Comparison of ENCODE assay signal across 21 cellular contexts in genomic region chr1:11124965-11125364, GRCh38.
"Had no signal": no experiment of that assay in that cellular context is flagged by ENCODE, and none has a peak within 500 bp of the region (broad histone marks: within the 10 kb centered on the region; RNA-seq: fewer than 3 reads in every experiment).

No MANE protein-coding gene starts in this region.

- H3K27me3 Mint-ChIP-seq: activated CD4-positive, alpha-beta memory T cell treated with anti-CD3 and anti-CD28 coated beads for 36 hours; activated CD4-positive, alpha-beta T cell treated with anti-CD3 and anti-CD28 coated beads, Interleukin-2, amount 10 ng/mL, durations not matched to agents 7 days and 5 days; activated naive CD4-positive, alpha-beta T cell treated with anti-CD3 and anti-CD28 coated beads, Interleukin-2, amount 50 U/mL, for 24 hours had no signal

- ATAC-seq: body of pancreas, Panc1 had no signal

- H3K9me3 Mint-ChIP-seq: activated CD4-positive, alpha-beta memory T cell treated with anti-CD3 and anti-CD28 coated beads for 36 hours; activated CD4-positive, alpha-beta T cell treated with anti-CD3 and anti-CD28 coated beads, Interleukin-2, amount 10 ng/mL, durations not matched to agents 7 days and 5 days; activated naive CD4-positive, alpha-beta T cell treated with anti-CD3 and anti-CD28 coated beads, Interleukin-2, amount 50 U/mL, for 24 hours; T-helper 1 cell treated with Interleukin-12 subunit alpha and Interleukin-12 subunit beta and Interleukin-4 antibody, amounts not matched to agents 30 μg/mL and 1 μg/mL, for 36 hours; T-helper 2 cell treated with Interferon-gamma antibody and Interleukin-4, amounts not matched to agents 5 μg/mL and 100 μg/mL, for 36 hours had no signal

- DNase-seq: activated CD4-positive, alpha-beta memory T cell treated with anti-CD3 and anti-CD28 coated beads for 36 hours; activated CD4-positive, alpha-beta T cell treated with anti-CD3 and anti-CD28 coated beads, Interleukin-2, amount 10 ng/mL, durations not matched to agents 7 days and 5 days; activated gamma-delta T cell treated with Interleukin-2 at 50 U/mL for 16 hours; activated T-cell treated with anti-CD3 and anti-CD28 coated beads, Interleukin-2, amount 50 U/mL, for 48 hours; adrenal gland; body of pancreas; Kasumi-1; KG1; MG63; NCI-H1048; NCI-H1436 treated with DMSO at 0.1 percent for 48 hours; NCI-H1694 treated with DMSO at 0.1 percent for 48 hours; NCI-H2029; NCI-H345; NCI-H524 treated with DMSO at 0.1 percent for 48 hours; SHP77; SK-N-SH had no signal

- H3K27ac Mint-ChIP-seq: activated CD4-positive, alpha-beta memory T cell treated with anti-CD3 and anti-CD28 coated beads for 36 hours; activated CD4-positive, alpha-beta T cell treated with anti-CD3 and anti-CD28 coated beads, Interleukin-2, amount 10 ng/mL, durations not matched to agents 7 days and 5 days; activated naive CD4-positive, alpha-beta T cell treated with anti-CD3 and anti-CD28 coated beads, Interleukin-2, amount 50 U/mL, for 24 hours; T-helper 1 cell treated with Interleukin-12 subunit alpha and Interleukin-12 subunit beta and Interleukin-4 antibody, amounts not matched to agents 30 μg/mL and 1 μg/mL, for 36 hours; T-helper 2 cell treated with Interferon-gamma antibody and Interleukin-4, amounts not matched to agents 5 μg/mL and 100 μg/mL, for 36 hours had no signal

- H3K4me1 Mint-ChIP-seq: activated CD4-positive, alpha-beta T cell treated with anti-CD3 and anti-CD28 coated beads, Interleukin-2, amount 10 ng/mL, durations not matched to agents 7 days and 5 days; activated naive CD4-positive, alpha-beta T cell treated with anti-CD3 and anti-CD28 coated beads, Interleukin-2, amount 50 U/mL, for 24 hours had no signal

- H3K4me3 Mint-ChIP-seq: activated CD4-positive, alpha-beta memory T cell treated with anti-CD3 and anti-CD28 coated beads for 36 hours; activated CD4-positive, alpha-beta T cell treated with anti-CD3 and anti-CD28 coated beads, Interleukin-2, amount 10 ng/mL, durations not matched to agents 7 days and 5 days; activated naive CD4-positive, alpha-beta T cell treated with anti-CD3 and anti-CD28 coated beads, Interleukin-2, amount 50 U/mL, for 24 hours; T-helper 1 cell treated with Interleukin-12 subunit alpha and Interleukin-12 subunit beta and Interleukin-4 antibody, amounts not matched to agents 30 μg/mL and 1 μg/mL, for 36 hours; T-helper 2 cell treated with Interferon-gamma antibody and Interleukin-4, amounts not matched to agents 5 μg/mL and 100 μg/mL, for 36 hours had no signal
